Comparison of ENCODE assay signal across 14 cellular contexts in the genomic region with DNA sequence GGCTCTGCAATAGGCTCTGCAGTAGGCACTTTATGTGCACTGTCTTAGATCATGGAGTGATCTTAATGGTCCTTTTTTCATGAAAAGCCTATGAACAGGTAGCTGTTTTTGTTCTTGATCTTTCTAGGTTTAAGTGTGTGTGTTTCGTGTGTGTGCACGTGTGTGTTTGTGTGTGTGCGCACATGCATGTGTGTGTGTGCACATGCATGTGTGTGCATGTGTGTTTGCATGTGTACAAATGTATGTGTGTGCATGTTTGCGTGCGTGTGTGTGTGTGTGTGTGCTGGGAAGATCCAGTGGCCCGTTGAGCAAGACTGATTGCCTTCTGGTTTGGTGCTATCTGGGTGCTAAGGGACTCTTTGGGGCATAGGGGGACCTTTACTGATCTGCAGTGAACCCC.
"Had no signal": no experiment of that assay in that cellular context is flagged by ENCODE, and none has a peak within 500 bp of the region (broad histone marks: within the 10 kb centered on the region; RNA-seq: fewer than 3 reads in every experiment).

No MANE protein-coding gene starts in this region.

- DNase-seq: effector memory CD8-positive, alpha-beta T cell; esophagus squamous epithelium; foreskin fibroblast; glutamatergic neuron; immature natural killer cell; left colon; mucosa of descending colon; naive thymus-derived CD8-positive, alpha-beta T cell; stimulated activated CD4-positive, alpha-beta T cell treated with anti-CD3 and anti-CD28 coated beads, Interleukin-4, amount 100 ng/mL, for 1 hour had no signal

- H3K4me1 ChIP-seq: esophagus squamous epithelium, gastroesophageal sphincter, right atrium auricular region, tibial artery had no signal

- H3K36me3 ChIP-seq: esophagus squamous epithelium, gastroesophageal sphincter, neutrophil, right atrium auricular region, tibial artery had no signal

- H3K9me3 ChIP-seq: neutrophil had no signal

- H3K4me3 ChIP-seq: esophagus squamous epithelium, gastroesophageal sphincter, mucosa of descending colon, right atrium auricular region, tibial artery had no signal

- H3K27me3 ChIP-seq: esophagus squamous epithelium, gastroesophageal sphincter, neutrophil, right atrium auricular region, tibial artery had no signal

- ATAC-seq: effector memory CD8-positive, alpha-beta T cell; gastroesophageal sphincter; left colon; mucosa of descending colon; naive thymus-derived CD8-positive, alpha-beta T cell; stimulated activated memory B cell treated with anti-CD40 and anti-IgM and Interleukin-4, amounts not matched to agents 10 μg/mL and 1 μg/mL and 100 μg/mL, for 72 hours had no signal

- H3K27ac ChIP-seq: esophagus squamous epithelium, gastroesophageal sphincter, neutrophil, right atrium auricular region, tibial artery had no signal
